In genomic region chr2:172921538-172922236, GRCh38 we compare ENCODE assay signal across 1 cellular context.
TF ChIP-seq lines count a peak whose summit lies in the region.

No MANE protein-coding gene starts in this region.

TF ChIP-seq in HepG2, 621 proteins besides CTCF, POLR2A, EP300 and RAD21 (continued from another document):
- no peak for TF ChIP-seq HNF4G (IDR thresholded peaks at IDR 0.05; ENCODE audit: borderline replicate concordance, low read depth, low read length)
- TF ChIP-seq HNF4G (CRISPR knock-in tag; IDR thresholded peaks at IDR 0.05; ENCODE audit: borderline replicate concordance, low read depth) = no peak
- TF ChIP-seq KLF11 (CRISPR knock-in tag; IDR thresholded peaks at IDR 0.05) = no peak
- no peak for TF ChIP-seq ZNF576 (CRISPR knock-in tag; IDR thresholded peaks at IDR 0.05)
- no peak for TF ChIP-seq RFX5 (IDR thresholded peaks at IDR 0.05; ENCODE audit: low read depth, low read length)
